8 cellular contexts compared by ENCODE assay signal in the genomic region with DNA sequence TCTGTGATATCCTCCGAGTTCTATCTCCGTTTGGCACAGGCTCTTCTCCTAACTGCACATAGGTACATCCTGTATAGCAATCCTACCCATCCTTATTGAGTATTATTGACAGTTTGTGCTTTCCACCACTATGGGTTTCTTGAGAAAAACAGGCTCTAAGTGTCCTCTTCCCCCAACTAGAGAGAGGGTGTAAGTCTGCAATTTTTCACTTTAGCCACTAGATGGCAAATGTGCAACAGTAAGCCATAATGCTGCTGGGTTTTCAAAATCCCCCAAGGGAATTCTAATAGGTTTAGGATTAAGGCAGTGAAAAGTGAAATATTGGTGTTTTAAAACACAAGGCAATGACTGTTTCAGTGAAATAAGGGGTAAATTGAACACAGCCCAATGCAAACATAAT.
DNase-seq lines count a peak whose midpoint lies in the region; ATAC-seq, FAIRE-seq and TF ChIP-seq lines count a peak whose summit lies in the region.

No MANE protein-coding gene starts in this region.

- H3K4me3 Mint-ChIP-seq in T-cell = no peak overlapping the region

- no peak overlapping the region for H3K27ac Mint-ChIP-seq in T-cell

- no peaks in the 10 kb centered on the region for H3K9me3 Mint-ChIP-seq in T-cell

- CTCF ChIA-PET in T-cell (lab: Charles Lee) = no interaction called here

- POLR2A ChIA-PET in T-cell (lab: Charles Lee) = no interaction called here

- TF ChIP-seq EP300 in tibial nerve (IDR thresholded peaks at IDR 0.05) = no peak

- H3K4me3 ChIP-seq in OCI-LY3 (ENCODE audit: low read length) (no peak overlapping the region), tibial nerve (no peak overlapping the region)

- peak overlapping the region; percentile 65; the same call in 1 of the 2 replicates for H2AFZ ChIP-seq in OCI-LY3 (ENCODE audit: low read depth, low read length)

- H3K9me3 ChIP-seq in OCI-LY3 (ENCODE audit: insufficient read depth, low read length) (no peaks in the 10 kb centered on the region), tibial nerve (no peaks in the 10 kb centered on the region)

- no peaks in the 10 kb centered on the region for H3K4me1 Mint-ChIP-seq in T-cell

- H3K27me3 ChIP-seq in OCI-LY3 (ENCODE audit: low read depth, low read length) (no peaks in the 10 kb centered on the region), tibial nerve (peaks cover 0 to 35% of the 10 kb centered on the region in 2 donors)

- no peak overlapping the region for H3K9ac ChIP-seq in OCI-LY3 (ENCODE audit: low read length)

- TF ChIP-seq POLR2A in tibial nerve (IDR thresholded peaks at IDR 0.05) (no peak), GM12892 (IDR thresholded peaks at IDR 0.05; ENCODE audit: low read depth, low read length) (no peak)

- no peaks in the 10 kb centered on the region for H3K36me3 ChIP-seq in OCI-LY3 (replicated peaks; ENCODE audit: low read depth, low read length)
- H3K36me3 ChIP-seq in tibial nerve = no peaks in the 10 kb centered on the region

- DNase-seq in Caki2 (ENCODE audit: low read depth) = peak; percentile 1
- DNase-seq in fibroblast of peridontal ligament (ENCODE audit: extremely low read depth) = peak; percentile 8
- no peak for DNase-seq in tibial nerve (ENCODE audit: low spot score in 2 of 2)
- DNase-seq in GM12892 (ENCODE audit: insufficient read length) = no peak
- no peak for DNase-seq in T-cell

- no peak for FAIRE-seq in GM12892 (lab: Jason Lieb, UNC)

- H3K27me3 Mint-ChIP-seq in T-cell = peaks cover 0 to 12% of the 10 kb centered on the region in 2 donors

- TF ChIP-seq CTCF in OCI-LY3 (IDR thresholded peaks at IDR 0.05; ENCODE audit: low read depth, low read length) (peak; percentile 73), tibial nerve (IDR thresholded peaks at IDR 0.05) (peak; percentile 30 to 52 (median 41))

- peak overlapping the region; percentile 17; the same call in 1 of the 2 replicates for H3K4me2 ChIP-seq in OCI-LY3 (ENCODE audit: low read length)

- 26 to 58% methylated on average over 2 of the region's 2 CpGs for WGBS in tibial nerve, 2 donors

- no peaks in the 10 kb centered on the region for H3K36me3 Mint-ChIP-seq in T-cell

- no peaks in the 10 kb centered on the region for H3K79me2 ChIP-seq in OCI-LY3 (ENCODE audit: low read length)

- in situ Hi-C loops in Caki2 (cut with HindIII; ENCODE audit: low pct_unique_long_range_greater_than_20kb, low sequenced_read_pairs) = no loop called here

- ATAC-seq in GM18909 (IDR thresholded peaks at IDR 0.05; ENCODE audit: poor library complexity, unreplicated experiment) (peak; percentile 95), HG03135 (IDR thresholded peaks at IDR 0.05; ENCODE audit: unreplicated experiment) (peak; percentile 88), T-cell (replicated peaks in 1 of 4) (no peak)

- H3K27ac ChIP-seq in OCI-LY3 (ENCODE audit: low read length) (no peak overlapping the region), tibial nerve (no peak overlapping the region)

- no peaks in the 10 kb centered on the region for H4K20me1 ChIP-seq in OCI-LY3 (ENCODE audit: insufficient read depth, low read length)

- H3K4me1 ChIP-seq in OCI-LY3 (ENCODE audit: low read length) (peaks cover 6% of the 10 kb centered on the region; the same call in 1 of the 2 replicates), tibial nerve (no peaks in the 10 kb centered on the region)

Comparison
In these comparisons a context has a peak if more than half of its experiments do, and no peak if none do; other contexts are left out.
1. DNase-seq: peak in Caki2 (single experiment) and fibroblast of peridontal ligament (single experiment); none in tibial nerve (0 of 2), GM12892 (single experiment) and T-cell (0 of 34).
2. ATAC-seq: peak in GM18909 (single experiment) and HG03135 (single experiment); none in T-cell (0 of 4).